ENCODE assay signal across 15 cellular contexts in genomic region chr7:8751557-8752231, GRCh38.
A peak's percentile ranks its signal among the peaks of the same experiment; 100 is the strongest.
DNase-seq lines count a peak whose midpoint lies in the region; ATAC-seq, FAIRE-seq and TF ChIP-seq lines count a peak whose summit lies in the region.
"Had no signal": no experiment of that assay in that cellular context is flagged by ENCODE, and none has a peak within 500 bp of the region (broad histone marks: within the 10 kb centered on the region; RNA-seq: fewer than 3 reads in every experiment).

No MANE protein-coding gene starts in this region.

- BruUV-seq in Calu3 (replicated peaks; lab: Mats Ljungman, UMichigan), result no TSS peak

- H3K27me3 Mint-ChIP-seq in Calu3 (ENCODE audit: unreplicated experiment), result no peaks in the 10 kb centered on the region
- no peaks in the 10 kb centered on the region for H3K27me3 Mint-ChIP-seq in effector memory CD8-positive, alpha-beta T cell
- H3K27me3 Mint-ChIP-seq in activated naive CD4-positive, alpha-beta T cell treated with anti-CD3 and anti-CD28 coated beads, Interleukin-2, amount 10 ng/mL, durations not matched to agents 7 days and 5 days, result no peaks in the 10 kb centered on the region

- CTCF ChIA-PET in Calu3 (lab: Charles Lee), result no interaction called here
- CTCF ChIA-PET in activated naive CD4-positive, alpha-beta T cell treated with anti-CD3 and anti-CD28 coated beads, Interleukin-2, amount 10 ng/mL, durations not matched to agents 7 days and 5 days (lab: Charles Lee), result no interaction called here

- intact Hi-C loops in Calu3 (cut with micrococcal nuclease; ENCODE audit: unreplicated experiment) (no loop called here), left colon (cut with DNase I, micrococcal nuclease) (no loop called here)

- no peak for TF ChIP-seq CTCF in Calu3 (IDR thresholded peaks at IDR 0.05; ENCODE audit: unreplicated experiment)

- H3K27ac Mint-ChIP-seq in Calu3 (ENCODE audit: unreplicated experiment), result no peak overlapping the region
- H3K27ac Mint-ChIP-seq in effector memory CD8-positive, alpha-beta T cell, result no peak overlapping the region
- H3K27ac Mint-ChIP-seq in activated naive CD4-positive, alpha-beta T cell treated with anti-CD3 and anti-CD28 coated beads, Interleukin-2, amount 10 ng/mL, durations not matched to agents 7 days and 5 days, result no peak overlapping the region

- ATAC-seq in left colon (peak; percentile 99), GM18520 (IDR thresholded peaks at IDR 0.05; ENCODE audit: unreplicated experiment) (no peak)
- ATAC-seq in effector memory CD8-positive, alpha-beta T cell (replicated peaks), result no peak

- no peaks in the 10 kb centered on the region for H3K36me3 Mint-ChIP-seq in Calu3 (ENCODE audit: insufficient read depth, unreplicated experiment)
- no peaks in the 10 kb centered on the region for H3K36me3 Mint-ChIP-seq in effector memory CD8-positive, alpha-beta T cell (ENCODE audit: insufficient read depth)
- no peaks in the 10 kb centered on the region for H3K36me3 Mint-ChIP-seq in activated naive CD4-positive, alpha-beta T cell treated with anti-CD3 and anti-CD28 coated beads, Interleukin-2, amount 10 ng/mL, durations not matched to agents 7 days and 5 days

- peak; percentile 60 for FAIRE-seq in H54 (lab: Jason Lieb, UNC)
- FAIRE-seq: D721Med had no signal

- no peak for TF ChIP-seq POLR2A in H54 (IDR thresholded peaks at IDR 0.05; ENCODE audit: low read depth, low read length)

- H3K4me3 Mint-ChIP-seq in Calu3 (ENCODE audit: low read depth, unreplicated experiment), result no peak overlapping the region
- H3K4me3 Mint-ChIP-seq in effector memory CD8-positive, alpha-beta T cell, result no peak overlapping the region
- no peak overlapping the region for H3K4me3 Mint-ChIP-seq in activated naive CD4-positive, alpha-beta T cell treated with anti-CD3 and anti-CD28 coated beads, Interleukin-2, amount 10 ng/mL, durations not matched to agents 7 days and 5 days

- no peaks in the 10 kb centered on the region for H3K9me3 Mint-ChIP-seq in Calu3 (ENCODE audit: low read depth, unreplicated experiment)
- H3K9me3 Mint-ChIP-seq in effector memory CD8-positive, alpha-beta T cell, result peaks cover 0 to 2% of the 10 kb centered on the region in 2 donors
- no peaks in the 10 kb centered on the region for H3K9me3 Mint-ChIP-seq in activated naive CD4-positive, alpha-beta T cell treated with anti-CD3 and anti-CD28 coated beads, Interleukin-2, amount 10 ng/mL, durations not matched to agents 7 days and 5 days

- H3K4me1 Mint-ChIP-seq in Calu3 (ENCODE audit: low read depth, unreplicated experiment), result peaks cover 11% of the 10 kb centered on the region
- H3K4me1 Mint-ChIP-seq in effector memory CD8-positive, alpha-beta T cell (ENCODE audit: low read depth in 2 of 2), result no peaks in the 10 kb centered on the region
- no peaks in the 10 kb centered on the region for H3K4me1 Mint-ChIP-seq in activated naive CD4-positive, alpha-beta T cell treated with anti-CD3 and anti-CD28 coated beads, Interleukin-2, amount 10 ng/mL, durations not matched to agents 7 days and 5 days

- DNase-seq in Calu3, result peak; percentile 21
- DNase-seq in H54 (ENCODE audit: insufficient read length, low spot score), result no peak
- peak; percentile 47 for DNase-seq in NCI-H345 (lab: John Stamatoyannopoulos, UW)
- DNase-seq in left colon, result peak; percentile 22 to 23
- no peak for DNase-seq in effector memory CD8-positive, alpha-beta T cell
- DNase-seq in activated naive CD4-positive, alpha-beta T cell treated with anti-CD3 and anti-CD28 coated beads, Interleukin-2, amount 10 ng/mL, durations not matched to agents 7 days and 5 days, result no peak
- DNase-seq: AML-193, H7, IMR-90, NCI-H1694 treated with DMSO at 0.1 percent for 48 hours, NCI-H82, Peyer's patch, SIG-M5 had no signal

Comparison
In these comparisons a context has a peak if more than half of its experiments do, and no peak if none do; other contexts are left out.
1. DNase-seq: peak in Calu3 (single experiment), NCI-H345 (single experiment) and left colon (2 of 2); none in H54 (single experiment), effector memory CD8-positive, alpha-beta T cell (0 of 3) and activated naive CD4-positive, alpha-beta T cell treated with anti-CD3 and anti-CD28 coated beads, Interleukin-2, amount 10 ng/mL, durations not matched to agents 7 days and 5 days (single experiment).